ENCODE assay signal across 28 cellular contexts in genomic region chr18:57366528-57367081, GRCh38. TPM values are rescaled to one million over a fixed set of nuclear protein-coding genes. Genes with fewer than 3 reads are reported as not detected.
"Had no signal": no experiment of that assay in that cellular context is flagged by ENCODE, and none has a peak within 500 bp of the region (broad histone marks: within the 10 kb centered on the region; RNA-seq: fewer than 3 reads in every experiment).

No MANE protein-coding gene starts in this region.

- H3K9me3 ChIP-seq: stomach, suprapubic skin, testis, thoracic aorta, thyroid gland, tibial artery, tibial nerve, transverse colon, upper lobe of left lung, upper lobe of right lung, uterus, vagina had no signal

- H3K27me3 ChIP-seq: suprapubic skin, testis, thyroid gland, tibial artery, tibial nerve, upper lobe of left lung, upper lobe of right lung, uterus, vagina had no signal

- H3K36me3 ChIP-seq: stomach, suprapubic skin, thoracic aorta, thyroid gland, tibial artery, tibial nerve, transverse colon, upper lobe of left lung, upper lobe of right lung, uterus, vagina had no signal

- DNase-seq: stimulated activated CD4-positive, alpha-beta T cell treated with anti-CD3 and anti-CD28 coated beads, Interleukin-2, amount 100 ng/mL, for 48 hours; stimulated activated CD4-positive, alpha-beta T cell treated with anti-CD3 and anti-CD28 coated beads, Interleukin-4, amount 100 ng/mL, for 1 hour; stimulated activated CD4-positive, alpha-beta T cell treated with anti-CD3 and anti-CD28 coated beads, Interleukin-4, amount 100 ng/mL, for 24 hours; stimulated activated CD4-positive, alpha-beta T cell treated with anti-CD3 and anti-CD28 coated beads, Interleukin-4, amount 100 ng/mL, for 4 hours; stimulated activated CD8-positive, alpha-beta memory T cell treated with anti-CD3 and anti-CD28 coated beads, Interleukin-4, amount 100 ng/mL, for 48 hours; stimulated activated naive B cell treated with anti-CD40 and anti-IgM and Interleukin-4, amounts not matched to agents 10 μg/mL and 1 μg/mL and 100 μg/mL, for 72 hours; stimulated activated naive CD4-positive, alpha-beta T cell; stimulated activated naive CD4-positive, alpha-beta T cell treated with Interleukin-2 at 50 U/mL for 16 hours; stimulated activated naive CD8-positive, alpha-beta T cell treated with anti-CD3 and anti-CD28 coated beads, Interleukin-15, amount 100 ng/mL, for 72 hours; stimulated activated naive CD8-positive, alpha-beta T cell treated with anti-CD3 and anti-CD28 coated beads, Interleukin-15, Interleukin-2, amounts not matched to agents 100 U/mL and 50 U/mL, for 24 hours; stomach; substantia nigra; testis; thyroid gland; tibial artery; transverse colon; trophoblast cell; upper lobe of left lung; upper lobe of right lung; uterus had no signal

- ATAC-seq: stimulated activated effector memory CD8-positive, alpha-beta T cell treated with anti-CD3 and anti-CD28 coated beads, Interleukin-12 subunit alpha, Interleukin-12 subunit beta, amount 100 ng/mL, for 72 hours; stimulated activated memory B cell treated with anti-CD40 and anti-IgM and Interleukin-4, amounts not matched to agents 10 μg/mL and 1 μg/mL and 100 μg/mL, for 72 hours; stimulated activated naive B cell treated with anti-CD40 and anti-IgM and Interleukin-4, amounts not matched to agents 10 μg/mL and 1 μg/mL and 100 μg/mL, for 72 hours; stimulated activated naive CD8-positive, alpha-beta T cell treated with anti-CD3 and anti-CD28 coated beads, Interleukin-15, amount 100 ng/mL, for 72 hours; stimulated activated naive CD8-positive, alpha-beta T cell treated with anti-CD3 and anti-CD28 coated beads, Interleukin-15, Interleukin-2, amounts not matched to agents 100 U/mL and 50 U/mL, for 24 hours; upper lobe of right lung had no signal

- H3K4me1 ChIP-seq: stomach, suprapubic skin, testis, thyroid gland, tibial artery, tibial nerve, transverse colon, upper lobe of left lung, upper lobe of right lung, uterus, vagina had no signal

- H3K27ac ChIP-seq: stomach, suprapubic skin, testis, thoracic aorta, thyroid gland, tibial artery, tibial nerve, transverse colon, upper lobe of left lung, upper lobe of right lung, uterus, vagina had no signal

- H3K4me3 ChIP-seq: stomach, suprapubic skin, testis, thoracic aorta, thyroid gland, tibial artery, tibial nerve, transverse colon, upper lobe of left lung, upper lobe of right lung, uterus, vagina had no signal

RNA-seq across cellular contexts. Expression of gene ST8SIA3, which starts 14.2 kb away (rescaled TPM):
- total RNA-seq: subcutaneous adipose tissue, suprapubic skin, thoracic aorta, tibial nerve, upper lobe of right lung, ureter had no signal
